Comparison of ENCODE assay signal across 1 cellular context in the genomic region with DNA sequence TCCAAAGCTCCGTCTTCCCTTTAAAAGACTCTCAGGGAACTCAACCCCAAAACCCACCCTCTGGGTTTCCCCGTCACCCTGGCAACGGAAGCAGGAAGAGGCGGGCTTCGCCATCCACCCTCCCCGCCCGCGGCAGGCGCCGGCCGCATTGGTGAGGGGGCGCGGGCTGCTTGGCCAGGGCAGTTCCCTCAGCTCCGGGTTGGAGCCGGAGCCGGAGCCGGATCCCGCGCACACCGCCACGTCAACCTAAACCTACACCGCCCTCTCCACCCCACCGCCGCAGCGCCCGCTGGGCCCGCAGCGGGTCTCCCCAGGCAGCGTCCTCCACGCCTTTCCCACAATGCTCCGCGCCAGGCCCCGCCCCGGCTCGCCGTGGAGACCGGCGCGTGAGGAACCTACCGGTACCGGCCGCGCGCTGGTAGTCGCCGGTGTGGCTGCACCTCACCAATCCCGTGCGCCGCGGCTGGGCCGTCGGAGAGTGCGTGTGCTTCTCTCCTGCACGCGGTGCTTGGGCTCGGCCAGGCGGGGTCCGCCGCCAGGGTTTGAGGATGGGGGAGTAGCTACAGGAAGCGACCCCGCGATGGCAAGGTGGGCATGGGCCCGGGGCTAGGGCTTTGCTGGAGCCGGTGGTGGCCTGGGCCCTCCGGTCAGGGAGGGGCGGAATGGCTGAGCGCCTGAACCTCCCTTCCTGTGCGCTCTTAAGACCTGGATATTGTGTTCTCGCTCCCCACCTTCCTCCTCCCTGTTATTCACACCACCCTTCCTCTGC.
TF ChIP-seq lines count a peak whose summit lies in the region.

A gene with protein sequence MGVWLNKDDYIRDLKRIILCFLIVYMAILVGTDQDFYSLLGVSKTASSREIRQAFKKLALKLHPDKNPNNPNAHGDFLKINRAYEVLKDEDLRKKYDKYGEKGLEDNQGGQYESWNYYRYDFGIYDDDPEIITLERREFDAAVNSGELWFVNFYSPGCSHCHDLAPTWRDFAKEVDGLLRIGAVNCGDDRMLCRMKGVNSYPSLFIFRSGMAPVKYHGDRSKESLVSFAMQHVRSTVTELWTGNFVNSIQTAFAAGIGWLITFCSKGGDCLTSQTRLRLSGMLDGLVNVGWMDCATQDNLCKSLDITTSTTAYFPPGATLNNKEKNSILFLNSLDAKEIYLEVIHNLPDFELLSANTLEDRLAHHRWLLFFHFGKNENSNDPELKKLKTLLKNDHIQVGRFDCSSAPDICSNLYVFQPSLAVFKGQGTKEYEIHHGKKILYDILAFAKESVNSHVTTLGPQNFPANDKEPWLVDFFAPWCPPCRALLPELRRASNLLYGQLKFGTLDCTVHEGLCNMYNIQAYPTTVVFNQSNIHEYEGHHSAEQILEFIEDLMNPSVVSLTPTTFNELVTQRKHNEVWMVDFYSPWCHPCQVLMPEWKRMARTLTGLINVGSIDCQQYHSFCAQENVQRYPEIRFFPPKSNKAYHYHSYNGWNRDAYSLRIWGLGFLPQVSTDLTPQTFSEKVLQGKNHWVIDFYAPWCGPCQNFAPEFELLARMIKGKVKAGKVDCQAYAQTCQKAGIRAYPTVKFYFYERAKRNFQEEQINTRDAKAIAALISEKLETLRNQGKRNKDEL (plus strand): TSS at position 362 of the 769 bp plus-strand sequence. CDS start 1,830 bp downstream, outside the sequence.

TF ChIP-seq in K562, 482 proteins besides CTCF, POLR2A, EP300 and RAD21 (continued from another document and continues in another):
- TF ChIP-seq, protein P1, sequence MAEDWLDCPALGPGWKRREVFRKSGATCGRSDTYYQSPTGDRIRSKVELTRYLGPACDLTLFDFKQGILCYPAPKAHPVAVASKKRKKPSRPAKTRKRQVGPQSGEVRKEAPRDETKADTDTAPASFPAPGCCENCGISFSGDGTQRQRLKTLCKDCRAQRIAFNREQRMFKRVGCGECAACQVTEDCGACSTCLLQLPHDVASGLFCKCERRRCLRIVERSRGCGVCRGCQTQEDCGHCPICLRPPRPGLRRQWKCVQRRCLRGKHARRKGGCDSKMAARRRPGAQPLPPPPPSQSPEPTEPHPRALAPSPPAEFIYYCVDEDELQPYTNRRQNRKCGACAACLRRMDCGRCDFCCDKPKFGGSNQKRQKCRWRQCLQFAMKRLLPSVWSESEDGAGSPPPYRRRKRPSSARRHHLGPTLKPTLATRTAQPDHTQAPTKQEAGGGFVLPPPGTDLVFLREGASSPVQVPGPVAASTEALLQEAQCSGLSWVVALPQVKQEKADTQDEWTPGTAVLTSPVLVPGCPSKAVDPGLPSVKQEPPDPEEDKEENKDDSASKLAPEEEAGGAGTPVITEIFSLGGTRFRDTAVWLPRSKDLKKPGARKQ (CRISPR knock-in tag; IDR thresholded peaks at IDR 0.05), result no peak
- TF ChIP-seq CBFA2T2 (conservative IDR thresholded peaks at IDR 0.05) (no peak), SMARCC2 (IDR thresholded peaks at IDR 0.05; ENCODE audit: low read depth) (no peak), BMI1 (IDR thresholded peaks at IDR 0.05; ENCODE audit: low read length) (peak; percentile 83), PHB (CRISPR knock-in tag; IDR thresholded peaks at IDR 0.05) (no peak), RBM22 (IDR thresholded peaks at IDR 0.05; ENCODE audit: low read depth, low read length, poor library complexity, severe bottlenecking) (peak; percentile 83), PURB (CRISPR knock-in tag; IDR thresholded peaks at IDR 0.05; ENCODE audit: low read depth) (no peak), KAT2B (IDR thresholded peaks at IDR 0.05; ENCODE audit: low read depth, low read length) (no peak), ZNF764 (CRISPR knock-in tag; IDR thresholded peaks at IDR 0.05; ENCODE audit: low read depth) (no peak), TGIF2 (CRISPR knock-in tag; IDR thresholded peaks at IDR 0.05) (no peak), ZNF316 (IDR thresholded peaks at IDR 0.05) (0 out of 2 replicates have a peak, but pooled peaks have one; percentile 18), ZFP1 (CRISPR knock-in tag; IDR thresholded peaks at IDR 0.05) (no peak), NRF1 (conservative IDR thresholded peaks at IDR 0.05 in 1 of 2, IDR thresholded peaks at IDR 0.05 in 1 of 2) (peak; percentile 88 to 90), FOSL1 (tag; conservative IDR thresholded peaks at IDR 0.05) (no peak), ZNF77 (CRISPR knock-in tag; IDR thresholded peaks at IDR 0.05) (no peak), ZNF444 (CRISPR knock-in tag; IDR thresholded peaks at IDR 0.05) (no peak), SREBF1 (IDR thresholded peaks at IDR 0.05; ENCODE audit: borderline replicate concordance, low read depth, low read length) (no peak; the same call in 1 of the 2 replicates), KLF10 (CRISPR knock-in tag; IDR thresholded peaks at IDR 0.05) (no peak), SREBF2 (CRISPR knock-in tag; IDR thresholded peaks at IDR 0.05) (no peak), ZNF695 (CRISPR knock-in tag; IDR thresholded peaks at IDR 0.05) (no peak), MYNN (IDR thresholded peaks at IDR 0.05) (no peak), MYNN (CRISPR knock-in tag; IDR thresholded peaks at IDR 0.05) (no peak), CHCHD3 (CRISPR knock-in tag; IDR thresholded peaks at IDR 0.05) (no peak), ATF7 (IDR thresholded peaks at IDR 0.05) (peak; percentile 87), XRCC5 (IDR thresholded peaks at IDR 0.05; ENCODE audit: low read depth, low read length) (peak; percentile 16; the same call in 1 of the 2 replicates), CHD2 (IDR thresholded peaks at IDR 0.05; ENCODE audit: low read depth, low read length) (no peak), KLF13 (tag; IDR thresholded peaks at IDR 0.05; ENCODE audit: borderline replicate concordance, low read depth) (no peak), NFIC (IDR thresholded peaks at IDR 0.05) (peak; percentile 54), ZEB2 (IDR thresholded peaks at IDR 0.05) (0 out of 2 replicates have a peak, but pooled peaks have one; percentile 14), SLC30A9 (CRISPR knock-in tag; IDR thresholded peaks at IDR 0.05) (no peak), SAFB (IDR thresholded peaks at IDR 0.05; ENCODE audit: borderline replicate concordance, low read depth, low read length) (peak; percentile 46; the same call in 1 of the 2 replicates), ZNF124 (CRISPR knock-in tag; IDR thresholded peaks at IDR 0.05) (no peak), OTX1 (CRISPR knock-in tag; IDR thresholded peaks at IDR 0.05) (no peak), PCBP1 (IDR thresholded peaks at IDR 0.05; ENCODE audit: low read depth, low read length, poor library complexity, severe bottlenecking) (peak; percentile 68), DNMT1 (IDR thresholded peaks at IDR 0.05) (0 out of 2 replicates have a peak, but pooled peaks have one; percentile 33), ZNF354B (CRISPR knock-in tag; IDR thresholded peaks at IDR 0.05) (no peak), SUPT5H (IDR thresholded peaks at IDR 0.05) (peak; percentile 95), TCF3 (CRISPR knock-in tag; IDR thresholded peaks at IDR 0.05) (no peak), RBFOX2 (IDR thresholded peaks at IDR 0.05; ENCODE audit: low read depth, low read length) (peak; percentile 98)
- TF ChIP-seq, protein P2, sequence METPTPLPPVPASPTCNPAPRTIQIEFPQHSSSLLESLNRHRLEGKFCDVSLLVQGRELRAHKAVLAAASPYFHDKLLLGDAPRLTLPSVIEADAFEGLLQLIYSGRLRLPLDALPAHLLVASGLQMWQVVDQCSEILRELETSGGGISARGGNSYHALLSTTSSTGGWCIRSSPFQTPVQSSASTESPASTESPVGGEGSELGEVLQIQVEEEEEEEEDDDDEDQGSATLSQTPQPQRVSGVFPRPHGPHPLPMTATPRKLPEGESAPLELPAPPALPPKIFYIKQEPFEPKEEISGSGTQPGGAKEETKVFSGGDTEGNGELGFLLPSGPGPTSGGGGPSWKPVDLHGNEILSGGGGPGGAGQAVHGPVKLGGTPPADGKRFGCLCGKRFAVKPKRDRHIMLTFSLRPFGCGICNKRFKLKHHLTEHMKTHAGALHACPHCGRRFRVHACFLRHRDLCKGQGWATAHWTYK (CRISPR knock-in tag; IDR thresholded peaks at IDR 0.05), result peak; percentile 56; the same call in 1 of the 2 replicates
- TF ChIP-seq, protein P3, sequence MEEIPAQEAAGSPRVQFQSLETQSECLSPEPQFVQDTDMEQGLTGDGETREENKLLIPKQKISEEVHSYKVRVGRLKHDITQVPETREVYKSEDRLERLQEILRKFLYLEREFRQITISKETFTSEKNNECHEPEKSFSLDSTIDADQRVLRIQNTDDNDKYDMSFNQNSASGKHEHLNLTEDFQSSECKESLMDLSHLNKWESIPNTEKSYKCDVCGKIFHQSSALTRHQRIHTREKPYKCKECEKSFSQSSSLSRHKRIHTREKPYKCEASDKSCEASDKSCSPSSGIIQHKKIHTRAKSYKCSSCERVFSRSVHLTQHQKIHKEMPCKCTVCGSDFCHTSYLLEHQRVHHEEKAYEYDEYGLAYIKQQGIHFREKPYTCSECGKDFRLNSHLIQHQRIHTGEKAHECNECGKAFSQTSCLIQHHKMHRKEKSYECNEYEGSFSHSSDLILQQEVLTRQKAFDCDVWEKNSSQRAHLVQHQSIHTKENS (CRISPR knock-in tag; IDR thresholded peaks at IDR 0.05), result no peak
- TF ChIP-seq, protein P4, sequence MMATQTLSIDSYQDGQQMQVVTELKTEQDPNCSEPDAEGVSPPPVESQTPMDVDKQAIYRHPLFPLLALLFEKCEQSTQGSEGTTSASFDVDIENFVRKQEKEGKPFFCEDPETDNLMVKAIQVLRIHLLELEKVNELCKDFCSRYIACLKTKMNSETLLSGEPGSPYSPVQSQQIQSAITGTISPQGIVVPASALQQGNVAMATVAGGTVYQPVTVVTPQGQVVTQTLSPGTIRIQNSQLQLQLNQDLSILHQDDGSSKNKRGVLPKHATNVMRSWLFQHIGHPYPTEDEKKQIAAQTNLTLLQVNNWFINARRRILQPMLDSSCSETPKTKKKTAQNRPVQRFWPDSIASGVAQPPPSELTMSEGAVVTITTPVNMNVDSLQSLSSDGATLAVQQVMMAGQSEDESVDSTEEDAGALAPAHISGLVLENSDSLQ (IDR thresholded peaks at IDR 0.05), result no peak
- TF ChIP-seq, protein P5, sequence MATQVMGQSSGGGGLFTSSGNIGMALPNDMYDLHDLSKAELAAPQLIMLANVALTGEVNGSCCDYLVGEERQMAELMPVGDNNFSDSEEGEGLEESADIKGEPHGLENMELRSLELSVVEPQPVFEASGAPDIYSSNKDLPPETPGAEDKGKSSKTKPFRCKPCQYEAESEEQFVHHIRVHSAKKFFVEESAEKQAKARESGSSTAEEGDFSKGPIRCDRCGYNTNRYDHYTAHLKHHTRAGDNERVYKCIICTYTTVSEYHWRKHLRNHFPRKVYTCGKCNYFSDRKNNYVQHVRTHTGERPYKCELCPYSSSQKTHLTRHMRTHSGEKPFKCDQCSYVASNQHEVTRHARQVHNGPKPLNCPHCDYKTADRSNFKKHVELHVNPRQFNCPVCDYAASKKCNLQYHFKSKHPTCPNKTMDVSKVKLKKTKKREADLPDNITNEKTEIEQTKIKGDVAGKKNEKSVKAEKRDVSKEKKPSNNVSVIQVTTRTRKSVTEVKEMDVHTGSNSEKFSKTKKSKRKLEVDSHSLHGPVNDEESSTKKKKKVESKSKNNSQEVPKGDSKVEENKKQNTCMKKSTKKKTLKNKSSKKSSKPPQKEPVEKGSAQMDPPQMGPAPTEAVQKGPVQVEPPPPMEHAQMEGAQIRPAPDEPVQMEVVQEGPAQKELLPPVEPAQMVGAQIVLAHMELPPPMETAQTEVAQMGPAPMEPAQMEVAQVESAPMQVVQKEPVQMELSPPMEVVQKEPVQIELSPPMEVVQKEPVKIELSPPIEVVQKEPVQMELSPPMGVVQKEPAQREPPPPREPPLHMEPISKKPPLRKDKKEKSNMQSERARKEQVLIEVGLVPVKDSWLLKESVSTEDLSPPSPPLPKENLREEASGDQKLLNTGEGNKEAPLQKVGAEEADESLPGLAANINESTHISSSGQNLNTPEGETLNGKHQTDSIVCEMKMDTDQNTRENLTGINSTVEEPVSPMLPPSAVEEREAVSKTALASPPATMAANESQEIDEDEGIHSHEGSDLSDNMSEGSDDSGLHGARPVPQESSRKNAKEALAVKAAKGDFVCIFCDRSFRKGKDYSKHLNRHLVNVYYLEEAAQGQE (CRISPR knock-in tag; IDR thresholded peaks at IDR 0.05; ENCODE audit: low read depth), result peak; percentile 48; the same call in 1 of the 2 replicates
- TF ChIP-seq, protein P6, sequence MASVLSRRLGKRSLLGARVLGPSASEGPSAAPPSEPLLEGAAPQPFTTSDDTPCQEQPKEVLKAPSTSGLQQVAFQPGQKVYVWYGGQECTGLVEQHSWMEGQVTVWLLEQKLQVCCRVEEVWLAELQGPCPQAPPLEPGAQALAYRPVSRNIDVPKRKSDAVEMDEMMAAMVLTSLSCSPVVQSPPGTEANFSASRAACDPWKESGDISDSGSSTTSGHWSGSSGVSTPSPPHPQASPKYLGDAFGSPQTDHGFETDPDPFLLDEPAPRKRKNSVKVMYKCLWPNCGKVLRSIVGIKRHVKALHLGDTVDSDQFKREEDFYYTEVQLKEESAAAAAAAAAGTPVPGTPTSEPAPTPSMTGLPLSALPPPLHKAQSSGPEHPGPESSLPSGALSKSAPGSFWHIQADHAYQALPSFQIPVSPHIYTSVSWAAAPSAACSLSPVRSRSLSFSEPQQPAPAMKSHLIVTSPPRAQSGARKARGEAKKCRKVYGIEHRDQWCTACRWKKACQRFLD (CRISPR knock-in tag; IDR thresholded peaks at IDR 0.05), result peak; percentile 91
- TF ChIP-seq, protein P7, sequence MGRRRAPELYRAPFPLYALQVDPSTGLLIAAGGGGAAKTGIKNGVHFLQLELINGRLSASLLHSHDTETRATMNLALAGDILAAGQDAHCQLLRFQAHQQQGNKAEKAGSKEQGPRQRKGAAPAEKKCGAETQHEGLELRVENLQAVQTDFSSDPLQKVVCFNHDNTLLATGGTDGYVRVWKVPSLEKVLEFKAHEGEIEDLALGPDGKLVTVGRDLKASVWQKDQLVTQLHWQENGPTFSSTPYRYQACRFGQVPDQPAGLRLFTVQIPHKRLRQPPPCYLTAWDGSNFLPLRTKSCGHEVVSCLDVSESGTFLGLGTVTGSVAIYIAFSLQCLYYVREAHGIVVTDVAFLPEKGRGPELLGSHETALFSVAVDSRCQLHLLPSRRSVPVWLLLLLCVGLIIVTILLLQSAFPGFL (CRISPR knock-in tag; IDR thresholded peaks at IDR 0.05), result no peak
- TF ChIP-seq, protein P8, sequence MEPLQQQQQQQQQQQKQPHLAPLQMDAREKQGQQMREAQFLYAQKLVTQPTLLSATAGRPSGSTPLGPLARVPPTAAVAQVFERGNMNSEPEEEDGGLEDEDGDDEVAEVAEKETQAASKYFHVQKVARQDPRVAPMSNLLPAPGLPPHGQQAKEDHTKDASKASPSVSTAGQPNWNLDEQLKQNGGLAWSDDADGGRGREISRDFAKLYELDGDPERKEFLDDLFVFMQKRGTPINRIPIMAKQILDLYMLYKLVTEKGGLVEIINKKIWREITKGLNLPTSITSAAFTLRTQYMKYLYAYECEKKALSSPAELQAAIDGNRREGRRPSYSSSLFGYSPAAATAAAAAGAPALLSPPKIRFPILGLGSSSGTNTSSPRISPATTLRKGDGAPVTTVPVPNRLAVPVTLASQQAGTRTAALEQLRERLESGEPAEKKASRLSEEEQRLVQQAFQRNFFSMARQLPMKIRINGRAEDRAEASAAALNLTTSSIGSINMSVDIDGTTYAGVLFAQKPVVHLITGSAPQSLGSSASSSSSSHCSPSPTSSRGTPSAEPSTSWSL (CRISPR knock-in tag; IDR thresholded peaks at IDR 0.05; ENCODE audit: borderline replicate concordance), result no peak
- TF ChIP-seq, protein P9, sequence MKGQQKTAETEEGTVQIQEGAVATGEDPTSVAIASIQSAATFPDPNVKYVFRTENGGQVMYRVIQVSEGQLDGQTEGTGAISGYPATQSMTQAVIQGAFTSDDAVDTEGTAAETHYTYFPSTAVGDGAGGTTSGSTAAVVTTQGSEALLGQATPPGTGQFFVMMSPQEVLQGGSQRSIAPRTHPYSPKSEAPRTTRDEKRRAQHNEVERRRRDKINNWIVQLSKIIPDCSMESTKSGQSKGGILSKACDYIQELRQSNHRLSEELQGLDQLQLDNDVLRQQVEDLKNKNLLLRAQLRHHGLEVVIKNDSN (CRISPR knock-in tag; IDR thresholded peaks at IDR 0.05), result no peak; the same call in 1 of the 2 replicates
